In genomic region chr1:150076066-150076465, GRCh38 we compare ENCODE assay signal across 18 cellular contexts. TPM values are rescaled to one million over a fixed set of nuclear protein-coding genes. Genes with fewer than 3 reads are reported as not detected.
DNase-seq lines count a peak whose midpoint lies in the region; ATAC-seq and TF ChIP-seq lines count a peak whose summit lies in the region.
"Had no signal": no experiment of that assay in that cellular context is flagged by ENCODE, and none has a peak within 500 bp of the region (broad histone marks: within the 10 kb centered on the region; RNA-seq: fewer than 3 reads in every experiment).

No MANE protein-coding gene starts in this region.

- WGBS in GM23248 (ENCODE audit: low coverage in 1 of 2, low lambda C conversion rate in 2 of 2, missing lambda C conversion rate in 2 of 2), 2 experiments = 88 to 95% methylated on average over 2 of the region's 2 CpGs

- H3K27ac ChIP-seq in GM23248 = no peak overlapping the region
- H3K27ac ChIP-seq: BLaER1, SJCRH30 had no signal

- H4K20me1 ChIP-seq in GM23248 (ENCODE audit: insufficient read depth) = no peaks in the 10 kb centered on the region
- H4K20me1 ChIP-seq: BLaER1 had no signal

- peaks cover 46% of the 10 kb centered on the region for H3K36me3 Mint-ChIP-seq in activated CD4-positive, alpha-beta memory T cell treated with anti-CD3 and anti-CD28 coated beads, Interleukin-2, amount 10 ng/mL, durations not matched to agents 7 days and 5 days (ENCODE audit: low read depth)
- peaks cover 28% of the 10 kb centered on the region for H3K36me3 Mint-ChIP-seq in activated CD4-positive, alpha-beta memory T cell treated with anti-CD3 and anti-CD28 coated beads for 36 hours
- H3K36me3 Mint-ChIP-seq in T-helper 2 cell treated with Interferon-gamma antibody and Interleukin-4, amounts not matched to agents 5 μg/mL and 100 μg/mL, for 36 hours (ENCODE audit: low read depth) = peaks cover 35% of the 10 kb centered on the region

- H3F3A ChIP-seq in GM23248 (ENCODE audit: insufficient read depth) = peaks cover 8% of the 10 kb centered on the region; the same call in 1 of the 2 replicates

- H3K27ac Mint-ChIP-seq in activated CD4-positive, alpha-beta memory T cell treated with anti-CD3 and anti-CD28 coated beads, Interleukin-2, amount 10 ng/mL, durations not matched to agents 7 days and 5 days = peak overlapping the region; percentile 23
- H3K27ac Mint-ChIP-seq in activated CD4-positive, alpha-beta memory T cell treated with anti-CD3 and anti-CD28 coated beads for 36 hours = no peak overlapping the region
- peak overlapping the region; percentile 41 for H3K27ac Mint-ChIP-seq in T-helper 2 cell treated with Interferon-gamma antibody and Interleukin-4, amounts not matched to agents 5 μg/mL and 100 μg/mL, for 36 hours

- peaks cover 26% of the 10 kb centered on the region for H3K4me1 Mint-ChIP-seq in activated CD4-positive, alpha-beta memory T cell treated with anti-CD3 and anti-CD28 coated beads, Interleukin-2, amount 10 ng/mL, durations not matched to agents 7 days and 5 days
- H3K4me1 Mint-ChIP-seq in activated CD4-positive, alpha-beta memory T cell treated with anti-CD3 and anti-CD28 coated beads for 36 hours (ENCODE audit: low read depth) = peaks cover 11% of the 10 kb centered on the region
- H3K4me1 Mint-ChIP-seq in T-helper 2 cell treated with Interferon-gamma antibody and Interleukin-4, amounts not matched to agents 5 μg/mL and 100 μg/mL, for 36 hours (ENCODE audit: low read depth) = peaks cover 22% of the 10 kb centered on the region

- H3K9ac ChIP-seq in GM23248 = no peak overlapping the region
- H3K9ac ChIP-seq: BLaER1 had no signal

- no peaks in the 10 kb centered on the region for H3K4me1 ChIP-seq in mucosa of descending colon (ENCODE audit: low read depth)
- H3K4me1 ChIP-seq in GM23248 (ENCODE audit: insufficient read depth) = no peaks in the 10 kb centered on the region
- H3K4me1 ChIP-seq: SJCRH30 had no signal

- ATAC-seq in mucosa of descending colon = peak; percentile 32
- ATAC-seq: K562, PC-3 had no signal

- no peaks in the 10 kb centered on the region for H3K27me3 ChIP-seq in GM23248 (replicated peaks; ENCODE audit: insufficient read depth)
- H3K27me3 ChIP-seq: BLaER1, SJCRH30 had no signal

- CTCF ChIA-PET in activated CD4-positive, alpha-beta memory T cell treated with anti-CD3 and anti-CD28 coated beads, Interleukin-2, amount 10 ng/mL, durations not matched to agents 7 days and 5 days (lab: Charles Lee) = interaction anchor here (0.8 to 7.5 kb wide), 5 partner anchors 10 to 111 kb away, joined by 3 to 225 read pairs (median 3); no protein-coding TSS in a partner anchor
- CTCF ChIA-PET in activated CD4-positive, alpha-beta memory T cell treated with anti-CD3 and anti-CD28 coated beads for 36 hours (lab: Charles Lee) = interaction anchor here (5.6 to 7.4 kb wide), 2 partner anchors 91 to 111 kb away, joined by 73 to 180 read pairs; no protein-coding TSS in a partner anchor

- H3K9me3 Mint-ChIP-seq in activated CD4-positive, alpha-beta memory T cell treated with anti-CD3 and anti-CD28 coated beads, Interleukin-2, amount 10 ng/mL, durations not matched to agents 7 days and 5 days = no peaks in the 10 kb centered on the region
- no peaks in the 10 kb centered on the region for H3K9me3 Mint-ChIP-seq in activated CD4-positive, alpha-beta memory T cell treated with anti-CD3 and anti-CD28 coated beads for 36 hours
- H3K9me3 Mint-ChIP-seq in T-helper 2 cell treated with Interferon-gamma antibody and Interleukin-4, amounts not matched to agents 5 μg/mL and 100 μg/mL, for 36 hours = no peaks in the 10 kb centered on the region

- peaks cover 7% of the 10 kb centered on the region for H3K36me3 ChIP-seq in mucosa of descending colon (ENCODE audit: low read depth)
- peaks cover 35% of the 10 kb centered on the region for H3K36me3 ChIP-seq in GM23248 (ENCODE audit: low read depth)

- H3K9me3 ChIP-seq in mucosa of descending colon (no peaks in the 10 kb centered on the region), GM23248 (ENCODE audit: low read depth) (no peaks in the 10 kb centered on the region)
- H3K9me3 ChIP-seq: BLaER1, SJCRH30 had no signal

- POLR2A ChIA-PET in activated CD4-positive, alpha-beta memory T cell treated with anti-CD3 and anti-CD28 coated beads, Interleukin-2, amount 10 ng/mL, durations not matched to agents 7 days and 5 days (lab: Charles Lee) = interaction anchor here (1.0 to 1.3 kb wide), 5 partner anchors 33 to 83 kb away, joined by 3 to 5 read pairs (median 4); partner anchors contain the start of gene PLEKHO1
- POLR2A ChIA-PET in activated CD4-positive, alpha-beta memory T cell treated with anti-CD3 and anti-CD28 coated beads for 36 hours (lab: Charles Lee) = no interaction called here

- H3K4me3 Mint-ChIP-seq in activated CD4-positive, alpha-beta memory T cell treated with anti-CD3 and anti-CD28 coated beads, Interleukin-2, amount 10 ng/mL, durations not matched to agents 7 days and 5 days = no peak overlapping the region
- no peak overlapping the region for H3K4me3 Mint-ChIP-seq in activated CD4-positive, alpha-beta memory T cell treated with anti-CD3 and anti-CD28 coated beads for 36 hours
- H3K4me3 Mint-ChIP-seq in T-helper 2 cell treated with Interferon-gamma antibody and Interleukin-4, amounts not matched to agents 5 μg/mL and 100 μg/mL, for 36 hours = no peak overlapping the region

- peaks cover 4% of the 10 kb centered on the region; the same call in 1 of the 2 replicates for H3K79me2 ChIP-seq in GM23248 (ENCODE audit: insufficient read depth)

- TF ChIP-seq CTCF in GM12865 (IDR thresholded peaks at IDR 0.05; ENCODE audit: insufficient read depth, low read depth, low read length, missing control alignments) (no peak), mucosa of descending colon (IDR thresholded peaks at IDR 0.05) (no peak)

- in situ Hi-C loops in GM23248 (cut with MboI) = no loop called here

- H2AFZ ChIP-seq in GM23248 = no peak overlapping the region

- intact Hi-C loops in activated CD4-positive, alpha-beta memory T cell treated with anti-CD3 and anti-CD28 coated beads for 36 hours (cut with micrococcal nuclease) = no loop called here
- intact Hi-C loops in mucosa of descending colon (cut with DNase I, micrococcal nuclease) = loop anchor here (10.0 kb wide), 1 partner anchor 89 kb away; no protein-coding TSS in a partner anchor

- H3K27me3 Mint-ChIP-seq in activated CD4-positive, alpha-beta memory T cell treated with anti-CD3 and anti-CD28 coated beads, Interleukin-2, amount 10 ng/mL, durations not matched to agents 7 days and 5 days = no peaks in the 10 kb centered on the region
- H3K27me3 Mint-ChIP-seq in activated CD4-positive, alpha-beta memory T cell treated with anti-CD3 and anti-CD28 coated beads for 36 hours = no peaks in the 10 kb centered on the region
- no peaks in the 10 kb centered on the region for H3K27me3 Mint-ChIP-seq in T-helper 2 cell treated with Interferon-gamma antibody and Interleukin-4, amounts not matched to agents 5 μg/mL and 100 μg/mL, for 36 hours (ENCODE audit: low read depth)

- H3K4me3 ChIP-seq in GM12865 (ENCODE audit: low read depth, low read length) (no peak overlapping the region), mucosa of descending colon (no peak overlapping the region), GM23248 (no peak overlapping the region)
- H3K4me3 ChIP-seq: BLaER1, K562, SJCRH30 had no signal

- no peak overlapping the region for H3K4me2 ChIP-seq in GM23248 (ENCODE audit: unreplicated experiment)
- H3K4me2 ChIP-seq: BLaER1 had no signal

- DNase-seq in activated CD4-positive, alpha-beta memory T cell treated with anti-CD3 and anti-CD28 coated beads, Interleukin-2, amount 10 ng/mL, durations not matched to agents 7 days and 5 days = peak; percentile 28
- DNase-seq in activated CD4-positive, alpha-beta memory T cell treated with anti-CD3 and anti-CD28 coated beads for 36 hours = no peak
- DNase-seq in GM12865 (ENCODE audit: low read depth) = peak; percentile 41
- DNase-seq in T-helper 2 cell treated with Interferon-gamma antibody and Interleukin-4, amounts not matched to agents 5 μg/mL and 100 μg/mL, for 36 hours (ENCODE audit: low spot score) = no peak
- no peak for DNase-seq in mucosa of descending colon
- no peak for DNase-seq in NCI-H187 treated with DMSO at 0.1 percent for 48 hours (lab: John Stamatoyannopoulos, UW)
- no peak for DNase-seq in mesenteric fat pad (ENCODE audit: low spot score)
- DNase-seq in GM23248 = no peak
- DNase-seq: COR-L47, EL, NCI-H1930, NCI-H2171 treated with DMSO at 0.1 percent for 48 hours, NCI-H446 treated with DMSO at 0.1 percent for 48 hours, NCI-H748 treated with DMSO at 0.1 percent for 48 hours, PC-3, SJCRH30 had no signal

- no peaks in the 10 kb centered on the region for H3K9me2 ChIP-seq in GM23248 (ENCODE audit: insufficient read depth)

RNA-seq across cellular contexts. Expression of gene VPS45, which starts 8.5 kb away (rescaled TPM):
- 10 to 100 TPM; 35.4 to 39.0 TPM for total RNA-seq in activated CD4-positive, alpha-beta memory T cell treated with anti-CD3 and anti-CD28 coated beads, Interleukin-2, amount 10 ng/mL, durations not matched to agents 7 days and 5 days
- total RNA-seq in activated CD4-positive, alpha-beta memory T cell treated with anti-CD3 and anti-CD28 coated beads for 36 hours = 10 to 100 TPM; 26.5 to 28.3 TPM
- total RNA-seq in mucosa of descending colon (10 to 100 TPM; 28.3 to 43.4 (median 33.6) TPM), mesenteric fat pad (35.5 TPM)
- total RNA-seq in GM23248 (2014; rRNA removed; shearing (Covaris generic)) = 42.0 and 49.2 TPM in 2 replicates
- 38.9 and 41.7 TPM in 2 replicates for polyA plus RNA-seq in GM23248 (2016; fragmentation: Nextera tagmentation; extraction: Ambion mirVana)

Comparison
In these comparisons a context has a peak if more than half of its experiments do, and no peak if none do; other contexts are left out.
1. DNase-seq: peak in activated CD4-positive, alpha-beta memory T cell treated with anti-CD3 and anti-CD28 coated beads, Interleukin-2, amount 10 ng/mL, durations not matched to agents 7 days and 5 days (single experiment) and GM12865 (single experiment); none in activated CD4-positive, alpha-beta memory T cell treated with anti-CD3 and anti-CD28 coated beads for 36 hours (single experiment), T-helper 2 cell treated with Interferon-gamma antibody and Interleukin-4, amounts not matched to agents 5 μg/mL and 100 μg/mL, for 36 hours (single experiment), mucosa of descending colon (0 of 3), NCI-H187 treated with DMSO at 0.1 percent for 48 hours (single experiment), mesenteric fat pad (single experiment) and GM23248 (single experiment).